ENCODE assay signal across 33 cellular contexts in genomic region chr3:49294343-49294742, GRCh38.
"Had no signal": no experiment of that assay in that cellular context is flagged by ENCODE, and none has a peak within 500 bp of the region (broad histone marks: within the 10 kb centered on the region; RNA-seq: fewer than 3 reads in every experiment).

No MANE protein-coding gene starts in this region.

- H3K27me3 Mint-ChIP-seq: activated CD4-positive, alpha-beta memory T cell treated with anti-CD3 and anti-CD28 coated beads, Interleukin-2, amount 10 ng/mL, durations not matched to agents 7 days and 5 days; activated CD4-positive, alpha-beta T cell treated with anti-CD3 and anti-CD28 coated beads, Interleukin-2, amount 10 ng/mL, durations not matched to agents 24 days and 14 days; activated T-cell treated with anti-CD3 and anti-CD28 coated beads, Interleukin-2, amount 50 U/mL, for 24 hours; activated T-helper 17 cell treated with anti-CD3 and anti-CD28 coated beads, Interleukin-2, amount 50 U/mL, for 72 hours; dendritic cell treated with granulocyte-macrophage colony-stimulating factor and Interleukin-4, amounts not matched to agents 40 ng/mL and 50 ng/mL, for 4 days; memory B cell; naive thymus-derived CD8-positive, alpha-beta T cell; stimulated activated naive CD8-positive, alpha-beta T cell treated with anti-CD3 and anti-CD28 coated beads, Interleukin-15, Interleukin-2, amounts not matched to agents 100 ng/mL and 50 ng/mL, for 24 hours; T-helper 17 cell had no signal

- H3K4me3 Mint-ChIP-seq: activated CD4-positive, alpha-beta memory T cell treated with anti-CD3 and anti-CD28 coated beads, Interleukin-2, amount 10 ng/mL, durations not matched to agents 7 days and 5 days; activated CD4-positive, alpha-beta T cell treated with anti-CD3 and anti-CD28 coated beads, Interleukin-2, amount 10 ng/mL, durations not matched to agents 24 days and 14 days; activated T-cell treated with anti-CD3 and anti-CD28 coated beads, Interleukin-2, amount 50 U/mL, for 24 hours; activated T-helper 17 cell treated with anti-CD3 and anti-CD28 coated beads, Interleukin-2, amount 50 U/mL, for 72 hours; dendritic cell treated with granulocyte-macrophage colony-stimulating factor and Interleukin-4, amounts not matched to agents 40 ng/mL and 50 ng/mL, for 4 days; memory B cell; naive thymus-derived CD8-positive, alpha-beta T cell; neural crest cell; stimulated activated naive CD8-positive, alpha-beta T cell treated with anti-CD3 and anti-CD28 coated beads, Interleukin-15, Interleukin-2, amounts not matched to agents 100 ng/mL and 50 ng/mL, for 24 hours; T-helper 17 cell had no signal

- DNase-seq: activated CD4-positive, alpha-beta memory T cell treated with anti-CD3 and anti-CD28 coated beads, Interleukin-2, amount 10 ng/mL, durations not matched to agents 7 days and 5 days; activated CD4-positive, alpha-beta T cell treated with anti-CD3 and anti-CD28 coated beads, Interleukin-2, amount 10 ng/mL, durations not matched to agents 24 days and 14 days; activated CD4-positive, CD25-positive, alpha-beta regulatory T cell treated with anti-CD3 and anti-CD28 coated beads, Interleukin-2, amount 50 U/mL, for 72 hours; activated CD8-positive, alpha-beta memory T cell treated with anti-CD3 and anti-CD28 coated beads, Interleukin-2, amount 50 U/mL, for 48 hours; activated gamma-delta T cell treated with Interleukin-2 at 50 U/mL for 16 hours; activated naive CD4-positive, alpha-beta T cell treated with anti-CD3 and anti-CD28 coated beads, Interleukin-2, amount 50 U/mL, for 16 hours; activated T-cell treated with anti-CD3 and anti-CD28 coated beads, Interleukin-2, amount 50 U/mL, for 24 hours; amniotic stem cell; brain microvascular endothelial cell; central memory CD4-positive, alpha-beta T cell; effector CD8-positive, alpha-beta T cell; erythroblast; hippocampal formation; left cardiac atrium; midbrain; naive thymus-derived CD8-positive, alpha-beta T cell; nucleus accumbens; pancreas; stimulated activated CD4-positive, alpha-beta T cell treated with anti-CD3 and anti-CD28 coated beads, Interleukin-2, amount 100 ng/mL, for 48 hours; T-helper 17 cell; T1000; trophoblast cell; uterus had no signal

- H3K9me3 Mint-ChIP-seq: activated CD4-positive, alpha-beta memory T cell treated with anti-CD3 and anti-CD28 coated beads, Interleukin-2, amount 10 ng/mL, durations not matched to agents 7 days and 5 days; activated CD4-positive, alpha-beta T cell treated with anti-CD3 and anti-CD28 coated beads, Interleukin-2, amount 10 ng/mL, durations not matched to agents 24 days and 14 days; activated T-cell treated with anti-CD3 and anti-CD28 coated beads, Interleukin-2, amount 50 U/mL, for 24 hours; activated T-helper 17 cell treated with anti-CD3 and anti-CD28 coated beads, Interleukin-2, amount 50 U/mL, for 72 hours; dendritic cell treated with granulocyte-macrophage colony-stimulating factor and Interleukin-4, amounts not matched to agents 40 ng/mL and 50 ng/mL, for 4 days; memory B cell; naive thymus-derived CD8-positive, alpha-beta T cell; neural crest cell; stimulated activated naive CD8-positive, alpha-beta T cell treated with anti-CD3 and anti-CD28 coated beads, Interleukin-15, Interleukin-2, amounts not matched to agents 100 ng/mL and 50 ng/mL, for 24 hours had no signal

- H3K27ac Mint-ChIP-seq: activated CD4-positive, alpha-beta memory T cell treated with anti-CD3 and anti-CD28 coated beads, Interleukin-2, amount 10 ng/mL, durations not matched to agents 7 days and 5 days; activated CD4-positive, alpha-beta T cell treated with anti-CD3 and anti-CD28 coated beads, Interleukin-2, amount 10 ng/mL, durations not matched to agents 24 days and 14 days; activated T-helper 17 cell treated with anti-CD3 and anti-CD28 coated beads, Interleukin-2, amount 50 U/mL, for 72 hours; dendritic cell treated with granulocyte-macrophage colony-stimulating factor and Interleukin-4, amounts not matched to agents 40 ng/mL and 50 ng/mL, for 4 days; memory B cell; stimulated activated naive CD8-positive, alpha-beta T cell treated with anti-CD3 and anti-CD28 coated beads, Interleukin-15, Interleukin-2, amounts not matched to agents 100 ng/mL and 50 ng/mL, for 24 hours had no signal

- H3K9me3 ChIP-seq: gastroesophageal sphincter, pancreas, prostate gland, thoracic aorta, uterus had no signal

- H3K4me1 ChIP-seq: pancreas, prostate gland had no signal

- H3K4me3 ChIP-seq: gastroesophageal sphincter, pancreas, prostate gland, thoracic aorta, uterus had no signal

- ATAC-seq: activated T-helper 17 cell treated with anti-CD3 and anti-CD28 coated beads, Interleukin-2, amount 50 U/mL, for 72 hours; gastroesophageal sphincter; left cardiac atrium; naive thymus-derived CD8-positive, alpha-beta T cell; pancreas; right cardiac atrium; SK-N-SH treated with all-trans-retinoic acid at 6 μM for 48 hours; T-helper 17 cell had no signal

- H3K36me3 ChIP-seq: uterus had no signal

- H3K27ac ChIP-seq: brain microvascular endothelial cell, pancreas, prostate gland, thoracic aorta, uterus had no signal

- H3K4me1 Mint-ChIP-seq: activated CD4-positive, alpha-beta memory T cell treated with anti-CD3 and anti-CD28 coated beads, Interleukin-2, amount 10 ng/mL, durations not matched to agents 7 days and 5 days; activated CD4-positive, alpha-beta T cell treated with anti-CD3 and anti-CD28 coated beads, Interleukin-2, amount 10 ng/mL, durations not matched to agents 24 days and 14 days; activated T-helper 17 cell treated with anti-CD3 and anti-CD28 coated beads, Interleukin-2, amount 50 U/mL, for 72 hours; memory B cell; neural crest cell; T-helper 17 cell had no signal

- H3K27me3 ChIP-seq: brain microvascular endothelial cell, gastroesophageal sphincter, pancreas, uterus had no signal
